ENCODE assay signal across 9 cellular contexts in the genomic region with DNA sequence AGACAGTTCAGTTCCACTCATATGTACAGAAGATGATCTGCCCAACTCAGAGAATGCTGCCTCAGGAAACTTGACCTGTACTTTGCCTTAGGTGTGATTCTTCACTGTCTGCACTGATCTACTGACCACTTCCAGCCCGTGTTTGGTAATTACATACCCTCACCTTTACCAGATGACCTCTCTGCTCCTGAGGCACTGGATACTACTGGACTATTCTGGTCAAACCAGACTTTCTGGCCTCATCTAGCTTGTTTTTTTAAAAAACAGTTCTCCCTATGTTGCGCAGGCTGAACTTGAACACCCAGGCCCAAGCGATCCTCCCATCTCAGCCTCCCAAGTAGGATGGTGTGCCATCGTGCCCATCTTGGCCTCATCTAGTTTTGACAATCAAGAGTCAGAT.
"Had no signal": no experiment of that assay in that cellular context is flagged by ENCODE, and none has a peak within 500 bp of the region (broad histone marks: within the 10 kb centered on the region; RNA-seq: fewer than 3 reads in every experiment).

No MANE protein-coding gene starts in this region.

- ATAC-seq: HCT116, K562 had no signal

- H3K27ac Mint-ChIP-seq: HFFc6 had no signal

- H3K9me3 ChIP-seq: HAP-1 had no signal

- H3K4me3 ChIP-seq: GM23248, HAP-1, K562 had no signal

- H3K27ac ChIP-seq: GM23248, HL-60 had no signal

- H3K4me3 Mint-ChIP-seq: HFFc6 had no signal

- DNase-seq: GM23248, GOT3, H7, HFFc6, IMR-90 had no signal

- H3K9me3 Mint-ChIP-seq: HFFc6 had no signal
